In the genomic region with DNA sequence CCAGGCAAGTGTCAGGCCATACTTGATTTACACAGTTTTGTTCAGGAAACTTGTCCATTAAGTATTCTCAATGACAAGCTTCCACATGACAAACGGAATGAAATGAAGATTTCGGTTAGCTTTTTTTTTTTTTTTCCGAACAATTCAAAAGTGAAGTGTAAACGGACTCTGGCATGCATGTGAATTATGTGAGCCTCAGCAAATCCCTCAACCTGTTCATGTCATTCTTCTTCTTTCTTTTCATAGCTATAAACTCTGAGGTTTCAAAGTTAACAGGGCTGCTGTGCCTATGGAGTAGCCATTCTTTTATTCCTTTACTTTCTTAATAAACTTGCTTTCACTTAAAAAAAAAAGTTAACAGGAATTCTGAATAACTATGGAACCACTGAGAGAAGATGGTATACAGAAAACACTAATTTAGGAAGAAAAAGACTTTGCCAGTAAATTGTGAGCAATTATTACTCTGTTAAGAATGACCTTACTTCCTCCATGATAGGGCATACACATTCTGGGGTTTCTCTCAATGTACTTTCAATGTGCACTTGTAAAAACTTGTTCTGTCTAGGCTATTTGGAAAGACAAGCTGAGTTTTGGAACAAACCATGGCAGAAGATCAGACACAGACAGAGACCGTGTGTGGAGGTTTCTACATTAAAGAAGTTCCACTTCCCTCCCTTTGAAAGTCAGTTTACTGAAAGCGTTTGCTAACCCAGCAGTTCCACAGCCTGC, we compare ENCODE assay signal across 1 cellular context.
TF ChIP-seq lines count a peak whose summit lies in the region.

No MANE protein-coding gene starts in this region.

TF ChIP-seq in GM23338, 12 proteins besides CTCF, POLR2A, EP300 and RAD21:
- no peak for TF ChIP-seq ETS1 (IDR thresholded peaks at IDR 0.05)
- TF ChIP-seq JUNB (IDR thresholded peaks at IDR 0.05; ENCODE audit: unreplicated experiment): no peak
- no peak for TF ChIP-seq STAT1 (IDR thresholded peaks at IDR 0.05; ENCODE audit: unreplicated experiment)
- TF ChIP-seq ZNF331 (CRISPR knock-in tag; IDR thresholded peaks at IDR 0.05; ENCODE audit: low read depth): no peak
- TF ChIP-seq CREB1 (CRISPR knock-in tag; IDR thresholded peaks at IDR 0.05; ENCODE audit: low read depth): no peak
- no peak for TF ChIP-seq POLR2AphosphoS5 (IDR thresholded peaks at IDR 0.05; ENCODE audit: low read depth)
- no peak for TF ChIP-seq NANOG (IDR thresholded peaks at IDR 0.05; ENCODE audit: borderline replicate concordance)
- no peak for TF ChIP-seq EZH2phosphoT487 (IDR thresholded peaks at IDR 0.05; ENCODE audit: unreplicated experiment)
- no peak for TF ChIP-seq REST (IDR thresholded peaks at IDR 0.05; ENCODE audit: unreplicated experiment)
